In genomic region chr18:48928787-48929186, GRCh38 we compare ENCODE assay signal across 1 cellular context.
TF ChIP-seq lines count a peak whose summit lies in the region.

No MANE protein-coding gene starts in this region.

TF ChIP-seq in IMR-90, 13 proteins besides CTCF, POLR2A, EP300 and RAD21 (continued from another document):
- TF ChIP-seq BHLHE40 (IDR thresholded peaks at IDR 0.05; ENCODE audit: low read depth, low read length) (no peak), CHD1 (IDR thresholded peaks at IDR 0.05; ENCODE audit: low read depth, low read length) (no peak), RCOR1 (IDR thresholded peaks at IDR 0.05; ENCODE audit: insufficient replicate concordance, low read length) (no peak), ELK1 (IDR thresholded peaks at IDR 0.05; ENCODE audit: borderline replicate concordance, low read depth, low read length) (no peak), USF2 (IDR thresholded peaks at IDR 0.05; ENCODE audit: low read depth, low read length) (no peak), MXI1 (IDR thresholded peaks at IDR 0.05; ENCODE audit: borderline replicate concordance, low read depth, low read length) (no peak), MAZ (IDR thresholded peaks at IDR 0.05; ENCODE audit: borderline replicate concordance, low read depth, low read length) (no peak), MAFK (IDR thresholded peaks at IDR 0.05; ENCODE audit: low read depth, low read length) (no peak), RFX5 (IDR thresholded peaks at IDR 0.05; ENCODE audit: low read depth, low read length) (no peak), SMC3 (IDR thresholded peaks at IDR 0.05; ENCODE audit: low read depth, low read length) (no peak), CEBPB (IDR thresholded peaks at IDR 0.05; ENCODE audit: low read depth, low read length) (no peak), NFE2L2 (IDR thresholded peaks at IDR 0.05; ENCODE audit: low read depth, low read length) (no peak)
